ENCODE assay signal across 14 cellular contexts in genomic region chr19:48913114-48913513, GRCh38. TPM values are rescaled to one million over a fixed set of nuclear protein-coding genes. Genes with fewer than 3 reads are reported as not detected.
DNase-seq lines count a peak whose midpoint lies in the region; ATAC-seq and TF ChIP-seq lines count a peak whose summit lies in the region.
"Had no signal": no experiment of that assay in that cellular context is flagged by ENCODE, and none has a peak within 500 bp of the region (broad histone marks: within the 10 kb centered on the region; RNA-seq: fewer than 3 reads in every experiment).

No MANE protein-coding gene starts in this region.

- no CpG with 5 or more reads among the region's 7 CpGs for WGBS in neuronal stem cell (ENCODE audit: extremely low coverage in 2 of 2, insufficient read length in 2 of 2, insufficient replicate concordance in 1 of 2), 2 donors

- H3K27ac ChIP-seq in neuronal stem cell (replicated peaks; ENCODE audit: low read length) (no peak overlapping the region), uterus (no peak overlapping the region)
- H3K27ac ChIP-seq: BLaER1 had no signal

- H3K4me3 Mint-ChIP-seq in activated CD8-positive, alpha-beta T cell treated with anti-CD3 and anti-CD28 coated beads for 36 hours = no peak overlapping the region
- no peak overlapping the region for H3K4me3 Mint-ChIP-seq in T-helper 2 cell treated with Interferon-gamma antibody and Interleukin-4, amounts not matched to agents 5 μg/mL and 100 μg/mL, for 36 hours
- H3K4me3 Mint-ChIP-seq: activated naive CD8-positive, alpha-beta T cell; neural crest cell had no signal

- H3K4me1 ChIP-seq in neuronal stem cell (ENCODE audit: control insufficient read depth in 2 of 2, insufficient read depth in 1 of 2, low read depth in 1 of 2, low read length in 2 of 2) = no peaks in the 10 kb centered on the region
- H3K4me1 ChIP-seq in uterus = no peaks in the 10 kb centered on the region

- no peak overlapping the region for H3K4me2 ChIP-seq in neuronal stem cell (ENCODE audit: insufficient read depth, low read length, poor library complexity, severe bottlenecking)
- H3K4me2 ChIP-seq: BLaER1 had no signal

- H3K14ac ChIP-seq in neuronal stem cell (ENCODE audit: low read length) = no peak overlapping the region

- H4K8ac ChIP-seq in neuronal stem cell (ENCODE audit: low read depth, low read length) = no peak overlapping the region

- no peak overlapping the region for H3K27ac Mint-ChIP-seq in activated CD8-positive, alpha-beta T cell treated with anti-CD3 and anti-CD28 coated beads for 36 hours
- H3K27ac Mint-ChIP-seq in T-helper 2 cell treated with Interferon-gamma antibody and Interleukin-4, amounts not matched to agents 5 μg/mL and 100 μg/mL, for 36 hours = no peak overlapping the region
- H3K27ac Mint-ChIP-seq: activated naive CD8-positive, alpha-beta T cell; IgD-negative memory B cell had no signal

- no peak for TF ChIP-seq CTCF in activated CD8-positive, alpha-beta T cell treated with anti-CD3 and anti-CD28 coated beads for 36 hours (IDR thresholded peaks at IDR 0.05)
- no peak for TF ChIP-seq CTCF in uterus (IDR thresholded peaks at IDR 0.05)

- no peak overlapping the region for H2BK5ac ChIP-seq in neuronal stem cell (ENCODE audit: low read length)

- no peaks in the 10 kb centered on the region for H3K9me3 Mint-ChIP-seq in activated CD8-positive, alpha-beta T cell treated with anti-CD3 and anti-CD28 coated beads for 36 hours
- H3K9me3 Mint-ChIP-seq in T-helper 2 cell treated with Interferon-gamma antibody and Interleukin-4, amounts not matched to agents 5 μg/mL and 100 μg/mL, for 36 hours = no peaks in the 10 kb centered on the region
- H3K9me3 Mint-ChIP-seq: IgD-negative memory B cell, neural crest cell had no signal

- H2AK5ac ChIP-seq in neuronal stem cell (ENCODE audit: low read depth, low read length) = peak overlapping the region; percentile 28

- POLR2A ChIA-PET in activated CD8-positive, alpha-beta T cell treated with anti-CD3 and anti-CD28 coated beads for 36 hours (lab: Charles Lee) = interaction anchor here (1.0 to 2.2 kb wide), 2 partner anchors 11 to 85 kb away, joined by 3 to 5 read pairs; no protein-coding TSS in a partner anchor

- H3K4me3 ChIP-seq in neuronal stem cell (ENCODE audit: low read length in 2 of 2) = no peak overlapping the region
- H3K4me3 ChIP-seq in uterus = no peak overlapping the region
- H3K4me3 ChIP-seq: BLaER1 had no signal

- no peak overlapping the region for H2BK120ac ChIP-seq in neuronal stem cell (ENCODE audit: low read depth, low read length)

- peak; percentile 84 for ATAC-seq in activated CD8-positive, alpha-beta T cell treated with anti-CD3 and anti-CD28 coated beads for 36 hours

- DNase-seq in activated CD4-positive, alpha-beta T cell treated with anti-CD3 and anti-CD28 coated beads for 48 hours = peak; percentile 41
- DNase-seq in activated CD4-positive, alpha-beta T cell treated with anti-CD3 and anti-CD28 coated beads, Interleukin-2, amount 50 U/mL, for 1 hour = no peak
- DNase-seq in KBM-7 = peak; percentile 31
- DNase-seq in activated CD8-positive, alpha-beta T cell treated with anti-CD3 and anti-CD28 coated beads for 36 hours = peak; percentile 47
- DNase-seq in neuronal stem cell (ENCODE audit: low spot score) = no peak
- DNase-seq in T-helper 2 cell treated with Interferon-gamma antibody and Interleukin-4, amounts not matched to agents 5 μg/mL and 100 μg/mL, for 36 hours (ENCODE audit: low spot score) = no peak
- no peak for DNase-seq in uterus
- no peak for DNase-seq in nucleus accumbens (lab: John Stamatoyannopoulos, UW)
- DNase-seq: NCI-H774, T1000 had no signal

- H3K23ac ChIP-seq in neuronal stem cell (ENCODE audit: low read depth, low read length, poor library complexity) = no peak overlapping the region

- no peak overlapping the region for H2BK15ac ChIP-seq in neuronal stem cell (ENCODE audit: low read length)

- in situ Hi-C loops in KBM-7 (cut with MboI; ENCODE audit: low pct_unique_long_range_greater_than_20kb, low sequenced_read_pairs) = no loop called here

- peaks cover 43% of the 10 kb centered on the region for H3K36me3 Mint-ChIP-seq in activated CD8-positive, alpha-beta T cell treated with anti-CD3 and anti-CD28 coated beads for 36 hours (ENCODE audit: low read depth)
- peaks cover 50% of the 10 kb centered on the region for H3K36me3 Mint-ChIP-seq in T-helper 2 cell treated with Interferon-gamma antibody and Interleukin-4, amounts not matched to agents 5 μg/mL and 100 μg/mL, for 36 hours (ENCODE audit: low read depth)

- no peaks in the 10 kb centered on the region for H3K4me1 Mint-ChIP-seq in activated CD8-positive, alpha-beta T cell treated with anti-CD3 and anti-CD28 coated beads for 36 hours (ENCODE audit: low read depth)
- H3K4me1 Mint-ChIP-seq in T-helper 2 cell treated with Interferon-gamma antibody and Interleukin-4, amounts not matched to agents 5 μg/mL and 100 μg/mL, for 36 hours (ENCODE audit: low read depth) = no peaks in the 10 kb centered on the region
- H3K4me1 Mint-ChIP-seq: neural crest cell had no signal

- peaks cover 0 to 2% of the 10 kb centered on the region in 2 donors for H3K9me3 ChIP-seq in neuronal stem cell (replicated peaks in 1 of 2; ENCODE audit: control insufficient read depth in 2 of 2, insufficient read depth in 1 of 2, low read depth in 1 of 2, low read length in 2 of 2)
- H3K9me3 ChIP-seq in uterus = no peaks in the 10 kb centered on the region
- H3K9me3 ChIP-seq: BLaER1 had no signal

- H3K27me3 ChIP-seq in neuronal stem cell (ENCODE audit: control insufficient read depth in 3 of 3, insufficient read depth in 3 of 3, low read depth in 1 of 3, low read length in 3 of 3) (no peaks in the 10 kb centered on the region), uterus (no peaks in the 10 kb centered on the region)
- H3K27me3 ChIP-seq: BLaER1 had no signal

- no peak overlapping the region for H2BK12ac ChIP-seq in neuronal stem cell (ENCODE audit: low read length)

- no peak overlapping the region for H4K91ac ChIP-seq in neuronal stem cell (ENCODE audit: low read depth, low read length, poor library complexity)

- CTCF ChIA-PET in activated CD8-positive, alpha-beta T cell treated with anti-CD3 and anti-CD28 coated beads for 36 hours (lab: Charles Lee) = interaction anchor here (1.9 kb wide), 1 partner anchor 20 kb away, joined by 5 read pairs; the partner anchor contains the start of gene DHDH

- intact Hi-C loops in activated CD8-positive, alpha-beta T cell treated with anti-CD3 and anti-CD28 coated beads for 36 hours (cut with micrococcal nuclease) = no loop called here
- intact Hi-C loops in uterus (cut with DNase I; ENCODE audit: low total_unique reads) = no loop called here

- peaks cover 43 to 88% of the 10 kb centered on the region in 2 donors for H3K36me3 ChIP-seq in neuronal stem cell (replicated peaks in 1 of 2; ENCODE audit: control insufficient read depth in 2 of 2, insufficient read depth in 2 of 2, low read length in 2 of 2)
- no peaks in the 10 kb centered on the region for H3K36me3 ChIP-seq in uterus

- H3K27me3 Mint-ChIP-seq in activated CD8-positive, alpha-beta T cell treated with anti-CD3 and anti-CD28 coated beads for 36 hours = no peaks in the 10 kb centered on the region
- H3K27me3 Mint-ChIP-seq in T-helper 2 cell treated with Interferon-gamma antibody and Interleukin-4, amounts not matched to agents 5 μg/mL and 100 μg/mL, for 36 hours (ENCODE audit: low read depth) = no peaks in the 10 kb centered on the region
- H3K27me3 Mint-ChIP-seq: activated naive CD8-positive, alpha-beta T cell; IgD-negative memory B cell had no signal

- no peak overlapping the region for H3K9ac ChIP-seq in neuronal stem cell (ENCODE audit: low read depth, low read length, poor library complexity)
- H3K9ac ChIP-seq: BLaER1 had no signal

- no peak overlapping the region for H2AFZ ChIP-seq in neuronal stem cell (ENCODE audit: low read length)

- TF ChIP-seq POLR2A in uterus (IDR thresholded peaks at IDR 0.05) = no peak

- H3K18ac ChIP-seq in neuronal stem cell (ENCODE audit: low read length) = no peak overlapping the region

- no peaks in the 10 kb centered on the region for H3K79me1 ChIP-seq in neuronal stem cell (ENCODE audit: low read depth, low read length)

- no peak overlapping the region for H3K4ac ChIP-seq in neuronal stem cell (ENCODE audit: low read length)

RNA-seq across cellular contexts. Expression of gene NUCB1, which starts 13.0 kb away (rescaled TPM):
- 100 to 1,000 TPM; 102 to 114 TPM for total RNA-seq in activated CD8-positive, alpha-beta T cell treated with anti-CD3 and anti-CD28 coated beads for 36 hours
- polyA plus RNA-seq in neuronal stem cell (2013, experiment 1 of 2) = 61.4 TPM
- 60.3 TPM for polyA plus RNA-seq in neuronal stem cell (2013, experiment 2 of 2)
- total RNA-seq in uterus = 100 to 1,000 TPM in 3 of 4 donors, 10 to 100 TPM in 1; 98.5 to 211 (median 173) TPM

RNA-seq across cellular contexts. Expression of gene TULP2, which starts 14.6 kb away (rescaled TPM):
- total RNA-seq in activated CD8-positive, alpha-beta T cell treated with anti-CD3 and anti-CD28 coated beads for 36 hours = under 1 TPM; 0.68 to 0.85 TPM
- 0.71 TPM for polyA plus RNA-seq in neuronal stem cell (2013, experiment 1 of 2)
- 0.43 TPM for polyA plus RNA-seq in neuronal stem cell (2013, experiment 2 of 2)
- under 1 TPM in 2 of 4 donors, not detected in 2; 0.14 to 0.70 TPM for total RNA-seq in uterus
- total RNA-seq: neural crest cell had no signal
- polyA plus RNA-seq: IgD-negative memory B cell had no signal

RNA-seq across cellular contexts. Expression of gene DHDH, which starts 20.4 kb away (rescaled TPM):
- total RNA-seq in activated CD8-positive, alpha-beta T cell treated with anti-CD3 and anti-CD28 coated beads for 36 hours = 1 to 10 TPM; 1.4 to 2.8 TPM
- polyA plus RNA-seq in neuronal stem cell (2013, experiment 1 of 2) = 0.81 TPM
- 0.93 TPM for polyA plus RNA-seq in neuronal stem cell (2013, experiment 2 of 2)
- total RNA-seq in uterus = under 1 TPM in 2 of 4 donors, not detected in 2; 0.41 to 0.95 TPM

RNA-seq across cellular contexts. Expression of gene PPP1R15A, which starts 40.9 kb away (rescaled TPM):
- 10 to 100 TPM; 77.8 to 81.2 TPM for total RNA-seq in activated CD8-positive, alpha-beta T cell treated with anti-CD3 and anti-CD28 coated beads for 36 hours
- 21.2 TPM for polyA plus RNA-seq in neuronal stem cell (2013, experiment 1 of 2)
- 21.1 TPM for polyA plus RNA-seq in neuronal stem cell (2013, experiment 2 of 2)
- total RNA-seq in uterus = 10 to 100 TPM; 28.6 to 53.0 (median 30.9) TPM

RNA-seq across cellular contexts. Expression of gene BAX, which starts 41.6 kb away (rescaled TPM):
- 100 to 1,000 TPM; 182 to 189 TPM for total RNA-seq in activated CD8-positive, alpha-beta T cell treated with anti-CD3 and anti-CD28 coated beads for 36 hours
- polyA plus RNA-seq in neuronal stem cell (2013, experiment 1 of 2) = 66.4 TPM
- 63.3 TPM for polyA plus RNA-seq in neuronal stem cell (2013, experiment 2 of 2)
- total RNA-seq in uterus = 10 to 100 TPM; 16.5 to 84.5 (median 39.5) TPM

Comparison
In these comparisons a context has a peak if more than half of its experiments do, and no peak if none do; other contexts are left out.
1. DNase-seq: peak in activated CD4-positive, alpha-beta T cell treated with anti-CD3 and anti-CD28 coated beads for 48 hours (single experiment), KBM-7 (single experiment) and activated CD8-positive, alpha-beta T cell treated with anti-CD3 and anti-CD28 coated beads for 36 hours (single experiment); none in activated CD4-positive, alpha-beta T cell treated with anti-CD3 and anti-CD28 coated beads, Interleukin-2, amount 50 U/mL, for 1 hour (single experiment), neuronal stem cell (single experiment), T-helper 2 cell treated with Interferon-gamma antibody and Interleukin-4, amounts not matched to agents 5 μg/mL and 100 μg/mL, for 36 hours (single experiment), uterus (0 of 2) and nucleus accumbens (0 of 56).